Comparison of ENCODE assay signal across 12 cellular contexts in the genomic region with DNA sequence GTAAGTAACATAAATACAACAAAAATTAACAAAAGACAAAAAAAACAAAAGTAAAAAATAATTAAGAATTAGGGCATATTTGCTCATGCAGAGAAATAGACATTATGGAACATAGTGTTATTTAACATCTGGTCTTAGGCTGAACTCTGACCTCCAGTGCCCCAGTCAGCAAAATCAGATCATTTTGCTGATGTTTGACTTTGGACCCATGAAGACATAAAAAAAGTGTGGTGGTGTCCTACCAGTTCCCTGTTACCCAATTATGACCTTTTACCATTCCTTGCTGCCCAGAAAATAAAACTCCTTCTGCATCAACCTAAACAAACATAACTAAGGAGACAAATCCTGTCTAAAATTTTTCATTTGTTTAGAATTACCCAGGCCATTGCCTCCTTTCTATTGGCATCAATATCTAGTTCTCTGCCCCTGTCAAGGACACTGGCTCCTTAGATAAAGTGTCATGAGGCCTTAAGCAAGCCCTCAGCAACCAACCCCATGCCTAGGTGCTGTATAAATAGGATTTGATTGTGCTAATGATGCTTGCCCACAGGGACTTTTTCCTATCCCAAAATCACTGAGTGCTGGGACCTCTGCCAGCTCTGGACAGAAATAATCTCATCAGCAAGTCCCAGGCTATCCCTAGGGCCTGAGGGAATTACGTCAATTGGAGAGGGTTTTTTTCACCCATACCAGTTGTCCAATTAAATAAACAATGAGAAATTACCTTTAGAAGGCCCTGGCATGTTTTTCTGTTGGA.
DNase-seq lines count a peak whose midpoint lies in the region; ATAC-seq and TF ChIP-seq lines count a peak whose summit lies in the region.
"Had no signal": no experiment of that assay in that cellular context is flagged by ENCODE, and none has a peak within 500 bp of the region (broad histone marks: within the 10 kb centered on the region; RNA-seq: fewer than 3 reads in every experiment).

No MANE protein-coding gene starts in this region.

- peak overlapping the region in 50 of 59 donors; percentile 2 to 88 (median 59) for H3K27ac ChIP-seq in dorsolateral prefrontal cortex

- no peak for TF ChIP-seq CTCF in dorsolateral prefrontal cortex (IDR thresholded peaks at IDR 0.05 in 54 of 56, conservative IDR thresholded peaks at IDR 0.05 in 2 of 56; ENCODE audit: low read depth in 1 of 56, partially characterized antibody in 56 of 56)

- ATAC-seq in GM21381 (IDR thresholded peaks at IDR 0.05; ENCODE audit: unreplicated experiment) = no peak
- ATAC-seq: gastroesophageal sphincter, HCT116, left colon had no signal

- peak overlapping the region in 2 of 59 donors; percentile 4 to 7 for H3K4me3 ChIP-seq in dorsolateral prefrontal cortex
- H3K4me3 ChIP-seq: gastroesophageal sphincter had no signal

- no peaks in the 10 kb centered on the region for H3K27me3 ChIP-seq in dorsolateral prefrontal cortex
- H3K27me3 ChIP-seq: gastroesophageal sphincter had no signal

- peak; percentile 68 for DNase-seq in COR-L47 (lab: John Stamatoyannopoulos, UW)
- peak; percentile 24 for DNase-seq in NCI-H226
- DNase-seq in dorsolateral prefrontal cortex = no peak
- DNase-seq in middle frontal gyrus (ENCODE audit: extremely low spot score, low spot score) = peak; percentile 43
- DNase-seq in hepatic stellate cell (ENCODE audit: low spot score) = no peak
- no peak for DNase-seq in C1 segment of cervical spinal cord (lab: John Stamatoyannopoulos, UW)
- no peak for DNase-seq in germinal center (ENCODE audit: low spot score)
- DNase-seq: dermis blood vessel endothelial cell had no signal

- intact Hi-C loops in dorsolateral prefrontal cortex (cut with DNase I) = no loop called here

Comparison
In these comparisons a context has a peak if more than half of its experiments do, and no peak if none do; other contexts are left out.
1. DNase-seq: peak in COR-L47 (single experiment), NCI-H226 (single experiment) and middle frontal gyrus (single experiment); none in dorsolateral prefrontal cortex (0 of 10), hepatic stellate cell (single experiment), C1 segment of cervical spinal cord (0 of 14) and germinal center (single experiment).